9 cellular contexts compared by ENCODE assay signal in the genomic region with DNA sequence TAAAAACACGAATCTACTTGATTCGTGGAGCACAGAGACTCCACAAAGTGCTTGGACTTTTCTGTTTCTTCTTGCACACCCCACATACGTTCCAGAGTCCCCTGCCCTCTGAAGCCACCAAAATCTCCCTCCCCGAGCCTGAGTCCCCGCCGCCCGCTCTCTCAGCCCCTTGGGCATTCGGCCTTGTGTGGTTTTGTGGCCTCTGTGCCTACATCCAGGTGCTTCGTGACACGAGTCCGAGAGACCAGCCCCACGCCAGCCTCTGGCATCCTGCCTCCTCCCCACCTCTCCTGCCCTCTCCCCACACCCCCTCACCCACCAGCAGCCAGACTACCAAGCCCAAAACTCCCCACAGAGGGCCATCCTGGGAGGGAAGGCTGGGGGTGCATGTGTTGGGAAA.
"Had no signal": no experiment of that assay in that cellular context is flagged by ENCODE, and none has a peak within 500 bp of the region (broad histone marks: within the 10 kb centered on the region; RNA-seq: fewer than 3 reads in every experiment).

No MANE protein-coding gene starts in this region.

- H3K27ac Mint-ChIP-seq: IgD-negative memory B cell had no signal

- H3K27ac ChIP-seq: GM23248, HL-60 had no signal

- H3K4me3 ChIP-seq: GM23248, HAP-1 had no signal

- H3K9ac ChIP-seq: GM23248 had no signal

- H2AFZ ChIP-seq: GM23248 had no signal

- H3K36me3 Mint-ChIP-seq: IgD-negative memory B cell had no signal

- H3K9me3 ChIP-seq: HAP-1 had no signal

- H3K36me3 ChIP-seq: HAP-1 had no signal

- H3K4me1 ChIP-seq: HAP-1 had no signal

- H3K27me3 Mint-ChIP-seq: IgD-negative memory B cell had no signal

- ATAC-seq: HCT116, HepG2 had no signal

- DNase-seq: GM23248, GOT3, KBM-7 had no signal

- H3K4me1 Mint-ChIP-seq: IgD-negative memory B cell had no signal

- FAIRE-seq: H54, HepG2 had no signal
